In genomic region chr5:159704160-159704559, GRCh38 we compare ENCODE assay signal across 25 cellular contexts.
"Had no signal": no experiment of that assay in that cellular context is flagged by ENCODE, and none has a peak within 500 bp of the region (broad histone marks: within the 10 kb centered on the region; RNA-seq: fewer than 3 reads in every experiment).

No MANE protein-coding gene starts in this region.

- DNase-seq: activated CD4-positive, alpha-beta T cell treated with anti-CD3 and anti-CD28 coated beads, Interleukin-2, amount 50 U/mL, for 1 hour; activated CD4-positive, CD25-positive, alpha-beta regulatory T cell treated with anti-CD3 and anti-CD28 coated beads, Interleukin-2, amount 50 U/mL, for 72 hours; activated CD8-positive, alpha-beta memory T cell treated with anti-CD3 and anti-CD28 coated beads for 24 hours; activated CD8-positive, alpha-beta memory T cell treated with anti-CD3 and anti-CD28 coated beads, Interleukin-2, amount 50 U/mL, for 4 hours; activated T-cell treated with anti-CD3 and anti-CD28 coated beads, Interleukin-2, amount 50 U/mL, for 24 hours; adrenal gland; effector CD4-positive, alpha-beta T cell; erythroblast; gastrocnemius medialis; hypothalamus; left cardiac atrium; pancreas; psoas muscle; stimulated activated CD4-positive, alpha-beta T cell treated with anti-CD3 and anti-CD28 coated beads, Interleukin-1b, Interleukin-23, amount 100 ng/mL, for 48 hours; substantia nigra; thyroid gland; WERI-Rb-1 had no signal

- H3K9me3 ChIP-seq: adrenal gland, gastrocnemius medialis, neutrophil, pancreas, thyroid gland had no signal

- H3K4me1 Mint-ChIP-seq: activated T-helper 17 cell treated with anti-CD3 and anti-CD28 coated beads, Interleukin-2, amount 50 U/mL, for 72 hours; memory B cell; nephron had no signal

- H3K27ac Mint-ChIP-seq: activated naive CD4-positive, alpha-beta T cell treated with anti-CD3 and anti-CD28 coated beads, Interleukin-2, amount 50 U/mL, for 72 hours; activated T-cell treated with anti-CD3 and anti-CD28 coated beads, Interleukin-2, amount 50 U/mL, for 24 hours; activated T-helper 17 cell treated with anti-CD3 and anti-CD28 coated beads, Interleukin-2, amount 50 U/mL, for 72 hours; dendritic cell treated with granulocyte-macrophage colony-stimulating factor and Interleukin-4, amounts not matched to agents 40 ng/mL and 50 ng/mL, for 4 days; memory B cell; nephron; stimulated activated naive CD8-positive, alpha-beta T cell treated with anti-CD3 and anti-CD28 coated beads, Interleukin-15, Interleukin-2, amounts not matched to agents 100 ng/mL and 50 ng/mL, for 24 hours had no signal

- H3K4me3 ChIP-seq: adrenal gland, gastrocnemius medialis, pancreas, psoas muscle, right atrium auricular region, thyroid gland had no signal

- H3K4me1 ChIP-seq: adrenal gland, gastrocnemius medialis, pancreas, psoas muscle, right atrium auricular region, thyroid gland had no signal

- H3K27me3 ChIP-seq: adrenal gland, gastrocnemius medialis, neutrophil, pancreas, right atrium auricular region, thyroid gland had no signal

- H3K4me3 Mint-ChIP-seq: activated T-cell treated with anti-CD3 and anti-CD28 coated beads, Interleukin-2, amount 50 U/mL, for 24 hours; activated T-helper 17 cell treated with anti-CD3 and anti-CD28 coated beads, Interleukin-2, amount 50 U/mL, for 72 hours; dendritic cell treated with granulocyte-macrophage colony-stimulating factor and Interleukin-4, amounts not matched to agents 40 ng/mL and 50 ng/mL, for 4 days; memory B cell; nephron; stimulated activated naive CD8-positive, alpha-beta T cell treated with anti-CD3 and anti-CD28 coated beads, Interleukin-15, Interleukin-2, amounts not matched to agents 100 ng/mL and 50 ng/mL, for 24 hours had no signal

- H3K27ac ChIP-seq: gastrocnemius medialis, neutrophil, pancreas, psoas muscle, right atrium auricular region, thyroid gland, WERI-Rb-1 had no signal

- H3K36me3 ChIP-seq: adrenal gland, gastrocnemius medialis, neutrophil, pancreas, right atrium auricular region, thyroid gland, WERI-Rb-1 had no signal

- ATAC-seq: activated naive CD4-positive, alpha-beta T cell treated with anti-CD3 and anti-CD28 coated beads, Interleukin-2, amount 50 U/mL, for 72 hours; activated T-helper 17 cell treated with anti-CD3 and anti-CD28 coated beads, Interleukin-2, amount 50 U/mL, for 72 hours; gastrocnemius medialis; left cardiac atrium; pancreas; psoas muscle had no signal
